ENCODE assay signal across 17 cellular contexts in genomic region chr2:230998882-230999281, GRCh38. TPM values are rescaled to one million over a fixed set of nuclear protein-coding genes. Genes with fewer than 3 reads are reported as not detected.
A peak's percentile ranks its signal among the peaks of the same experiment; 100 is the strongest.
DNase-seq lines count a peak whose midpoint lies in the region; ATAC-seq, FAIRE-seq and TF ChIP-seq lines count a peak whose summit lies in the region.
"Had no signal": no experiment of that assay in that cellular context is flagged by ENCODE, and none has a peak within 500 bp of the region (broad histone marks: within the 10 kb centered on the region; RNA-seq: fewer than 3 reads in every experiment).

No MANE protein-coding gene starts in this region.

- no peak for TF ChIP-seq CTCF in neural crest cell (conservative IDR thresholded peaks at IDR 0.05)

- H3K4me3 Mint-ChIP-seq in neural crest cell = no peak overlapping the region
- H3K4me3 Mint-ChIP-seq: B cell; CD4-positive, CD25-positive, alpha-beta regulatory T cell; CD8-positive, alpha-beta T cell had no signal

- no peaks in the 10 kb centered on the region for H3K9me3 Mint-ChIP-seq in neural crest cell

- ATAC-seq in left lobe of liver (peak; percentile 44), HG03108 (IDR thresholded peaks at IDR 0.05; ENCODE audit: unreplicated experiment) (no peak), HG03159 (IDR thresholded peaks at IDR 0.05; ENCODE audit: unreplicated experiment) (no peak)
- ATAC-seq: CD8-positive, alpha-beta T cell had no signal

- peak; percentile 18 for DNase-seq in fibroblast of gingiva (ENCODE audit: low read depth)
- no peak for DNase-seq in left lobe of liver (ENCODE audit: low spot score)
- DNase-seq in neural crest cell (ENCODE audit: low read depth, low spot score) = no peak
- no peak for DNase-seq in RCC 7860 (ENCODE audit: low spot score)
- DNase-seq: Caco-2; CD4-positive, CD25-positive, alpha-beta regulatory T cell; CD8-positive, alpha-beta T cell; DMS153; DND-41; GOT3 had no signal

- H3K27me3 Mint-ChIP-seq in neural crest cell (ENCODE audit: low read depth) = peaks cover 16% of the 10 kb centered on the region

- H3K27ac Mint-ChIP-seq in neural crest cell (ENCODE audit: unreplicated experiment) = peak overlapping the region; percentile 24
- H3K27ac Mint-ChIP-seq: B cell; CD4-positive, CD25-positive, alpha-beta regulatory T cell; CD8-positive, alpha-beta T cell had no signal

- no peaks in the 10 kb centered on the region for H3K36me3 Mint-ChIP-seq in neural crest cell (ENCODE audit: low read depth)
- H3K36me3 Mint-ChIP-seq: CD4-positive, CD25-positive, alpha-beta regulatory T cell; CD8-positive, alpha-beta T cell had no signal

- H3K4me1 Mint-ChIP-seq in neural crest cell = no peaks in the 10 kb centered on the region
- H3K4me1 Mint-ChIP-seq: B cell; CD4-positive, CD25-positive, alpha-beta regulatory T cell had no signal

- no peak for FAIRE-seq in RCC 7860 (lab: Jason Lieb, UNC)
- FAIRE-seq: A204.1, G401.6, GM12892, H54 had no signal

RNA-seq across cellular contexts. Expression of gene SPATA3, which starts 3.0 kb away (rescaled TPM):
- total RNA-seq in left lobe of liver (not detected), neural crest cell (not detected in 2 replicates)
- total RNA-seq: B cell; Caco-2; CD8-positive, alpha-beta T cell had no signal

RNA-seq across cellular contexts. Expression of gene C2orf72, which starts 38.4 kb away (rescaled TPM):
- total RNA-seq in left lobe of liver (125 TPM), neural crest cell (3.0 and 3.3 TPM in 2 replicates)
- total RNA-seq: B cell; CD4-positive, CD25-positive, alpha-beta regulatory T cell; CD8-positive, alpha-beta T cell had no signal

RNA-seq across cellular contexts. Expression of gene PSMD1, which starts 57.8 kb away (rescaled TPM):
- total RNA-seq in left lobe of liver = 41.3 TPM
- 128 and 146 TPM in 2 replicates for total RNA-seq in neural crest cell

Comparison
In these comparisons a context has a peak if more than half of its experiments do, and no peak if none do; other contexts are left out.
1. RNA of gene C2orf72, which starts 38.4 kb away (total RNA-seq): 125 TPM in left lobe of liver (single experiment); 3.0 to 3.3 TPM in neural crest cell; every median in the first group is over 10 times any median in the second.